ENCODE assay signal across 12 cellular contexts in the genomic region with DNA sequence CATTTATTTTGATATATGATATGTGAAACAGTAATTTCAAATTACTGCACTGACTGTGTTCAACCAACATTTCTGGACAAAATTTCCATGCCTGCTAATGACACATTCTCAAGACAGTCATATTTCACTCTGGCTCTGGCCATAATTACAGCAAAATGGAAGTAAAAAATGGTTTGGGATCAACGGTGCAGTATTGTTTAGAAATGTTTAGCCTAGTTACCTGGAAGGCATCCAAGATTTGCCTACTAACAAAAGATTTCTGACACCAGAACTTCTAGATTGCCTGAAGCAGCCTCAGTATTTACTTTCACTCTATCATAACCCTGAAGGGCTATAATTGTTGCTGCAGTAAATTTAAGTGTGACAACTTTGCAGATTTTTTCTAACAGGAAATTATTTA.
DNase-seq lines count a peak whose midpoint lies in the region; ATAC-seq and TF ChIP-seq lines count a peak whose summit lies in the region.
"Had no signal": no experiment of that assay in that cellular context is flagged by ENCODE, and none has a peak within 500 bp of the region (broad histone marks: within the 10 kb centered on the region; RNA-seq: fewer than 3 reads in every experiment).

No MANE protein-coding gene starts in this region.

- H3K27ac ChIP-seq in left lung (no peak overlapping the region), GM23338 (ENCODE audit: low read depth) (no peak overlapping the region)
- H3K27ac ChIP-seq in CD4-positive, alpha-beta memory T cell (ENCODE audit: low read depth, low read length) = no peak overlapping the region

- H3K4me1 ChIP-seq in HAP-1 = peaks cover 4% of the 10 kb centered on the region
- H3K4me1 ChIP-seq in left lung = no peaks in the 10 kb centered on the region
- no peaks in the 10 kb centered on the region for H3K4me1 ChIP-seq in CD4-positive, alpha-beta memory T cell (ENCODE audit: insufficient read depth, low read length)
- H3K4me1 ChIP-seq in GM23338 (ENCODE audit: insufficient read depth) = no peaks in the 10 kb centered on the region

- H3K27ac Mint-ChIP-seq in CD4-positive, alpha-beta memory T cell = no peak overlapping the region
- H3K27ac Mint-ChIP-seq in GM23338 = no peak overlapping the region
- H3K27ac Mint-ChIP-seq: endodermal cell; natural killer cell treated with Interleukin-12 subunit alpha and Interleukin-12 subunit beta and Interleukin-15 and Interleukin-18, amount 100 ng/mL, for 72 hours had no signal

- peak; percentile 26 to 72 for DNase-seq in HAP-1 (ENCODE audit: low spot score in 2 of 2)
- DNase-seq in NCI-H1417 (lab: John Stamatoyannopoulos, UW) = peak in 2 of 3 experiments; percentile 79 to 99
- DNase-seq in astrocyte of the hippocampus (ENCODE audit: low read depth, low spot score) = peak; percentile 72
- no peak for DNase-seq in left lung
- DNase-seq in CD4-positive, alpha-beta memory T cell = no peak
- no peak for DNase-seq in NAMALWA (ENCODE audit: low spot score)
- no peak for DNase-seq in GM23338 (ENCODE audit: low spot score)
- DNase-seq: activated CD4-positive, alpha-beta T cell treated with anti-CD3 and anti-CD28 coated beads for 48 hours; activated naive CD4-positive, alpha-beta T cell; endodermal cell had no signal

- H3K9me3 Mint-ChIP-seq in CD4-positive, alpha-beta memory T cell = peaks cover 0 to 9% (median 4%) of the 10 kb centered on the region in 8 donors
- H3K9me3 Mint-ChIP-seq in GM23338 = no peaks in the 10 kb centered on the region

- in situ Hi-C loops in HAP-1 (cut with MboI; ENCODE audit: low sequenced_read_pairs) = no loop called here

- H3K79me2 ChIP-seq in GM23338 (replicated peaks; ENCODE audit: insufficient read depth) = no peaks in the 10 kb centered on the region

- intact Hi-C loops in left lung (cut with DNase I) = no loop called here
- intact Hi-C loops in CD4-positive, alpha-beta memory T cell (cut with micrococcal nuclease) = no loop called here

- no peaks in the 10 kb centered on the region for H3K36me3 Mint-ChIP-seq in CD4-positive, alpha-beta memory T cell
- no peaks in the 10 kb centered on the region for H3K36me3 Mint-ChIP-seq in GM23338 (ENCODE audit: low read depth)
- H3K36me3 Mint-ChIP-seq: natural killer cell treated with Interleukin-12 subunit alpha and Interleukin-12 subunit beta and Interleukin-15 and Interleukin-18, amount 100 ng/mL, for 72 hours had no signal

- H3K4me3 Mint-ChIP-seq in CD4-positive, alpha-beta memory T cell = no peak overlapping the region
- H3K4me3 Mint-ChIP-seq in GM23338 = no peak overlapping the region
- H3K4me3 Mint-ChIP-seq: endodermal cell; natural killer cell treated with Interleukin-12 subunit alpha and Interleukin-12 subunit beta and Interleukin-15 and Interleukin-18, amount 100 ng/mL, for 72 hours had no signal

- ATAC-seq in left lung (peak; percentile 61), GM21528 (IDR thresholded peaks at IDR 0.05; ENCODE audit: low FRiP score, unreplicated experiment) (no peak), GM23338 (no peak)
- ATAC-seq: natural killer cell treated with Interleukin-12 subunit alpha and Interleukin-12 subunit beta and Interleukin-15 and Interleukin-18, amount 100 ng/mL, for 72 hours had no signal

- no peaks in the 10 kb centered on the region for H3K9me2 ChIP-seq in GM23338 (ENCODE audit: insufficient read depth)

- H3K4me1 Mint-ChIP-seq in CD4-positive, alpha-beta memory T cell = no peaks in the 10 kb centered on the region
- no peaks in the 10 kb centered on the region for H3K4me1 Mint-ChIP-seq in GM23338

- H3K4me3 ChIP-seq in HAP-1 (no peak overlapping the region), left lung (no peak overlapping the region), GM23338 (no peak overlapping the region)
- no peak overlapping the region for H3K4me3 ChIP-seq in CD4-positive, alpha-beta memory T cell (ENCODE audit: low read length in 2 of 2)

- H3K36me3 ChIP-seq in HAP-1 (replicated peaks) (no peaks in the 10 kb centered on the region), left lung (no peaks in the 10 kb centered on the region), GM23338 (ENCODE audit: insufficient read depth) (no peaks in the 10 kb centered on the region)
- no peaks in the 10 kb centered on the region for H3K36me3 ChIP-seq in CD4-positive, alpha-beta memory T cell (ENCODE audit: insufficient read depth, low read length)

- no peak overlapping the region for H2AFZ ChIP-seq in GM23338

- CTCF ChIA-PET in CD4-positive, alpha-beta memory T cell (lab: Charles Lee; ENCODE audit: partially characterized antibody) = no interaction called here

- no peak overlapping the region for H3K4me2 ChIP-seq in GM23338

- H3F3A ChIP-seq in GM23338 (replicated peaks; ENCODE audit: low read depth) = no peaks in the 10 kb centered on the region

- no peaks in the 10 kb centered on the region for H3K27me3 ChIP-seq in HAP-1 (ENCODE audit: low read depth)
- H3K27me3 ChIP-seq in left lung = no peaks in the 10 kb centered on the region
- no peaks in the 10 kb centered on the region for H3K27me3 ChIP-seq in CD4-positive, alpha-beta memory T cell (ENCODE audit: insufficient read depth, low read length)
- H3K27me3 ChIP-seq in GM23338 (ENCODE audit: insufficient read depth) = no peaks in the 10 kb centered on the region

- H4K20me1 ChIP-seq in GM23338 (replicated peaks; ENCODE audit: insufficient read depth) = no peaks in the 10 kb centered on the region

- POLR2A ChIA-PET in CD4-positive, alpha-beta memory T cell (lab: Charles Lee; ENCODE audit: partially characterized antibody) = no interaction called here

- no peaks in the 10 kb centered on the region for H3K27me3 Mint-ChIP-seq in CD4-positive, alpha-beta memory T cell
- peaks cover 3% of the 10 kb centered on the region for H3K27me3 Mint-ChIP-seq in GM23338 (ENCODE audit: insufficient read depth, low read depth, poor library complexity)
- H3K27me3 Mint-ChIP-seq: natural killer cell treated with Interleukin-12 subunit alpha and Interleukin-12 subunit beta and Interleukin-15 and Interleukin-18, amount 100 ng/mL, for 72 hours had no signal

- TF ChIP-seq CTCF in left lung (IDR thresholded peaks at IDR 0.05) (no peak), GM23338 (conservative IDR thresholded peaks at IDR 0.05; ENCODE audit: low read depth in 2 of 2) (no peak)

- no peaks in the 10 kb centered on the region for H3K9me3 ChIP-seq in HAP-1
- no peaks in the 10 kb centered on the region for H3K9me3 ChIP-seq in left lung
- no peaks in the 10 kb centered on the region for H3K9me3 ChIP-seq in CD4-positive, alpha-beta memory T cell (ENCODE audit: control insufficient read depth in 1 of 2, low read length in 2 of 2)

TF ChIP-seq in GM23338, 12 proteins besides CTCF, POLR2A, EP300 and RAD21:
- no peak for TF ChIP-seq EZH2phosphoT487 (IDR thresholded peaks at IDR 0.05; ENCODE audit: unreplicated experiment)
- no peak for TF ChIP-seq CREB1 (CRISPR knock-in tag; IDR thresholded peaks at IDR 0.05; ENCODE audit: low read depth)
- no peak for TF ChIP-seq EZH2 (IDR thresholded peaks at IDR 0.05; ENCODE audit: low read depth, unreplicated experiment)
- TF ChIP-seq ZNF331 (CRISPR knock-in tag; IDR thresholded peaks at IDR 0.05; ENCODE audit: low read depth) = no peak

Comparison
In these comparisons a context has a peak if more than half of its experiments do, and no peak if none do; other contexts are left out.
1. DNase-seq: peak in HAP-1 (2 of 2), NCI-H1417 (2 of 3) and astrocyte of the hippocampus (single experiment); none in left lung (0 of 2), CD4-positive, alpha-beta memory T cell (0 of 5), NAMALWA (single experiment) and GM23338 (single experiment).